In the genomic region with DNA sequence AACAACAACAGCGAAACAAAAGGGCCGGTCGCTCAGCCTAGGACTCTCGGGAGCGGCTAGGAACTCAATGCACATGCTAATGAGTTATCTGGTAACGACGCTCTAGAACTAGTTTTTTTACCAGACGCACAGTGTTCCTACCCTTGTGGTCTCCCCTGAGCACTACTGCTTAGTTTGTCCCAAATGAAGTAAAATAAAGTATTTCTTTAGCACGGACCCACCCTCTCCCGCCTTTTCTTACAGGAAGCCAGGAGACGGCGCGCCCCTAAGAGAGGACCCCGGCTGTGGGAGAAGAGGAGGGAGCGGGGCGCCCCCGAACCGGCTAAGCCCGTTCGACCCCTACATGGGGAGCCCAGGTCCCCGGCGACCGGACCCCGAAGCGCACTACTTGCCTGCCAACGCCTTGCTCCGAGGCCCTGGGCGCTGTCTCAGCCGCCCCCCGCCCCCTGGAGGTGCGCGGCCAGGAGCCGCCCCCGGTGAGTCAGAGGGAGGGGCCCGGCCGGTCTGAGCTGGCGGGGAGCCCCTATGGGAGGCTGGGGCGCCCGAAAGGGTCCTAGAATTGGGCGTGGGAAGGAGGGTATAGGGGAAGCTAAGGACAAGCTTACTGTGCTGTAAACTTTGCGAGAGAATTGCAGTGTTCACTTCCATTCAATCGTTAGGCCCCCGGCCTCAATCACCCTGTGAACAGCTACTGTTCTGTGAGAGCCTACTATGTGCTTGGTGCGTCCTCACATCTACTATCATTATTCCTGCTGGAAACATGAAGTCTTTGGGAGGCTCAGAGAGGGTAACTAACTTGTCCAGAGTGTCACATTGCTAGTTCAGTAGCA, we compare ENCODE assay signal across 8 cellular contexts. TPM values are rescaled to one million over a fixed set of nuclear protein-coding genes. Genes with fewer than 3 reads are reported as not detected.
A peak's percentile ranks its signal among the peaks of the same experiment; 100 is the strongest.
DNase-seq lines count a peak whose midpoint lies in the region; ATAC-seq and TF ChIP-seq lines count a peak whose summit lies in the region.

No MANE protein-coding gene starts in this region.

- DNase-seq in 8988T (peak; percentile 75), HK-2 (ENCODE audit: unreplicated experiment) (peak; percentile 69), adipocyte (ENCODE audit: low read depth) (peak; percentile 84), smooth muscle cell (lab: John Stamatoyannopoulos, UW; ENCODE audit: unreplicated experiment) (peak; percentile 26), NCI-H2081 (lab: John Stamatoyannopoulos, UW) (no peak)

- WGBS in smooth muscle cell (ENCODE audit: low lambda C conversion rate): 6% methylated on average over 35 of the region's 44 CpGs

- H3K4me2 ChIP-seq in smooth muscle cell: peak overlapping the region; percentile 96

- H3K9me3 ChIP-seq in adipocyte (ENCODE audit: control insufficient read depth, low read length) (no peaks in the 10 kb centered on the region), iPS-15b (ENCODE audit: control insufficient read depth, insufficient read depth, low read length) (no peaks in the 10 kb centered on the region), smooth muscle cell (replicated peaks; ENCODE audit: low read depth) (no peaks in the 10 kb centered on the region)

- H3K4me3 ChIP-seq in adipocyte (ENCODE audit: low read length) (peak overlapping the region; percentile 87), iPS-15b (ENCODE audit: low read depth, low read length) (peak overlapping the region; percentile 85), smooth muscle cell (peak overlapping the region; percentile 60)

- ATAC-seq in HG03280 (IDR thresholded peaks at IDR 0.05; ENCODE audit: unreplicated experiment): no peak
- no peak for ATAC-seq in GM21367 (IDR thresholded peaks at IDR 0.05; ENCODE audit: unreplicated experiment)

- H2AFZ ChIP-seq in smooth muscle cell (ENCODE audit: low read depth): peak overlapping the region; percentile 81

- H3K9ac ChIP-seq in adipocyte (ENCODE audit: low read length) (peak overlapping the region; percentile 86), iPS-15b (ENCODE audit: low read depth, low read length) (peak overlapping the region; percentile 60), smooth muscle cell (ENCODE audit: low read depth) (peak overlapping the region; percentile 49)

- peak overlapping the region; percentile 10 for H3K27ac ChIP-seq in smooth muscle cell (ENCODE audit: low read depth)

- H3K79me2 ChIP-seq in smooth muscle cell (ENCODE audit: low read depth): peaks cover 5% of the 10 kb centered on the region

- peaks cover 4% of the 10 kb centered on the region for H3F3A ChIP-seq in smooth muscle cell (ENCODE audit: low read depth)

- H3K27me3 ChIP-seq in adipocyte (replicated peaks; ENCODE audit: control insufficient read depth, insufficient read depth, low read length) (no peaks in the 10 kb centered on the region), iPS-15b (ENCODE audit: control insufficient read depth, insufficient read depth, low read length) (peaks cover 2% of the 10 kb centered on the region), smooth muscle cell (ENCODE audit: low read depth) (no peaks in the 10 kb centered on the region)

- H3K36me3 ChIP-seq in adipocyte (ENCODE audit: control insufficient read depth, insufficient read depth, low read length, severe bottlenecking): no peaks in the 10 kb centered on the region
- H3K36me3 ChIP-seq in iPS-15b (ENCODE audit: control insufficient read depth, insufficient read depth, low read length): no peaks in the 10 kb centered on the region
- H3K36me3 ChIP-seq in smooth muscle cell (ENCODE audit: low read depth): no peaks in the 10 kb centered on the region

- no peaks in the 10 kb centered on the region for H4K20me1 ChIP-seq in smooth muscle cell (ENCODE audit: low read depth)

- no peak for TF ChIP-seq CTCF in smooth muscle cell (IDR thresholded peaks at IDR 0.05; ENCODE audit: borderline replicate concordance, insufficient read depth, poor library complexity, severe bottlenecking)

- H3K4me1 ChIP-seq in adipocyte (ENCODE audit: control insufficient read depth, insufficient read depth, low read length): peaks cover 31% of the 10 kb centered on the region
- peaks cover 19% of the 10 kb centered on the region for H3K4me1 ChIP-seq in iPS-15b (ENCODE audit: control insufficient read depth, insufficient read depth, low read length)
- peaks cover 5% of the 10 kb centered on the region for H3K4me1 ChIP-seq in smooth muscle cell (ENCODE audit: low read depth)

RNA-seq across cellular contexts. Expression of gene CAPG, which starts 3.6 kb away (rescaled TPM):
- 50.1 and 51.6 TPM in 2 replicates for total RNA-seq in smooth muscle cell
- 96.2 and 183 TPM in 2 replicates for polyA plus RNA-seq in smooth muscle cell

RNA-seq across cellular contexts. Expression of gene SH2D6, which starts 4.7 kb away (rescaled TPM):
- total RNA-seq in smooth muscle cell: not detected in 2 replicates
- polyA plus RNA-seq in smooth muscle cell: not detected in 2 replicates

RNA-seq across cellular contexts. Expression of gene ELMOD3, which starts 59.2 kb away (rescaled TPM):
- total RNA-seq in smooth muscle cell: 13.3 and 28.2 TPM in 2 replicates
- 15.2 and 16.4 TPM in 2 replicates for polyA plus RNA-seq in smooth muscle cell

RNA-seq across cellular contexts. Expression of gene RETSAT, which starts 59.5 kb away (rescaled TPM):
- 24.1 and 29.9 TPM in 2 replicates for total RNA-seq in smooth muscle cell
- polyA plus RNA-seq in smooth muscle cell: 17.9 and 20.6 TPM in 2 replicates

Comparison
In these comparisons a context has a peak if more than half of its experiments do, and no peak if none do; other contexts are left out.
1. DNase-seq: peak in 8988T (single experiment), HK-2 (single experiment), adipocyte (single experiment) and smooth muscle cell (single experiment); none in NCI-H2081 (0 of 2).
2. Peak in every context shown above with its lines, with median percentiles within 50 percentile points of each other: H3K4me3 ChIP-seq and H3K9ac ChIP-seq.